In genomic region chr11:1844221-1845094, GRCh38 we compare ENCODE assay signal across 1 cellular context.
TF ChIP-seq lines count a peak whose summit lies in the region.

No MANE protein-coding gene starts in this region.

TF ChIP-seq in K562, 482 proteins besides CTCF, POLR2A, EP300 and RAD21 (continued from another document and continues in another):
- TF ChIP-seq IRF9 (tag; IDR thresholded peaks at IDR 0.05) (no peak), ZC3H4 (CRISPR knock-in tag; IDR thresholded peaks at IDR 0.05; ENCODE audit: borderline replicate concordance) (no peak), ZNF586 (CRISPR knock-in tag; conservative IDR thresholded peaks at IDR 0.05) (no peak), SETDB1 (IDR thresholded peaks at IDR 0.05; ENCODE audit: low read length) (no peak), ZBTB7A (IDR thresholded peaks at IDR 0.05; ENCODE audit: borderline replicate concordance, control insufficient read depth, low read depth, low read length) (no peak), CBX5 (IDR thresholded peaks at IDR 0.05; ENCODE audit: borderline replicate concordance, low read depth) (no peak), ZMIZ1 (IDR thresholded peaks at IDR 0.05; ENCODE audit: low read depth in 2 of 2, low read length in 2 of 2) (no peak), PURB (CRISPR knock-in tag; IDR thresholded peaks at IDR 0.05; ENCODE audit: low read depth) (no peak), RREB1 (CRISPR knock-in tag; IDR thresholded peaks at IDR 0.05) (no peak), DEAF1 (CRISPR knock-in tag; IDR thresholded peaks at IDR 0.05) (no peak), PCBP2 (IDR thresholded peaks at IDR 0.05; ENCODE audit: low read depth, low read length, poor library complexity, severe bottlenecking) (no peak), RFX7 (CRISPR knock-in tag; IDR thresholded peaks at IDR 0.05) (no peak), IFI16 (CRISPR knock-in tag; IDR thresholded peaks at IDR 0.05) (no peak), GTF2E2 (tag; IDR thresholded peaks at IDR 0.05) (no peak), SRSF1 (IDR thresholded peaks at IDR 0.05; ENCODE audit: low read depth, low read length) (no peak), VEZF1 (CRISPR knock-in tag; IDR thresholded peaks at IDR 0.05) (peak; percentile 79), ZNF124 (CRISPR knock-in tag; IDR thresholded peaks at IDR 0.05) (no peak), ILK (tag; IDR thresholded peaks at IDR 0.05; ENCODE audit: borderline replicate concordance, low read depth) (no peak), RBM25 (IDR thresholded peaks at IDR 0.05; ENCODE audit: low read depth, low read length, severe bottlenecking) (no peak), TCF7L2 (IDR thresholded peaks at IDR 0.05; ENCODE audit: low read depth, low read length) (no peak), ZC3H8 (IDR thresholded peaks at IDR 0.05) (no peak), JUND (IDR thresholded peaks at IDR 0.05; ENCODE audit: borderline replicate concordance, low read depth, low read length) (peak; percentile 53; the same call in 1 of the 2 replicates), JUND (tag; IDR thresholded peaks at IDR 0.05; ENCODE audit: borderline replicate concordance, low read depth, low read length) (peak; percentile 35; the same call in 2 of the 3 replicates), ETS1 (conservative IDR thresholded peaks at IDR 0.05; ENCODE audit: control insufficient read depth, low read depth, low read length) (no peak), HNRNPL (IDR thresholded peaks at IDR 0.05; ENCODE audit: low read depth, low read length) (no peak), TCF3 (CRISPR knock-in tag; IDR thresholded peaks at IDR 0.05) (peak; percentile 90), ETV6 (IDR thresholded peaks at IDR 0.05; ENCODE audit: borderline replicate concordance in 1 of 2, low read depth in 2 of 2, low read length in 1 of 2) (peak in 1 of 2 experiments; percentile 53; a peak in 1 of 4 replicates), ETV6 (CRISPR knock-in tag; IDR thresholded peaks at IDR 0.05; ENCODE audit: borderline replicate concordance) (no peak), PPARD (CRISPR knock-in tag; IDR thresholded peaks at IDR 0.05) (no peak), ZNF3 (CRISPR knock-in tag; IDR thresholded peaks at IDR 0.05) (no peak), MXI1 (IDR thresholded peaks at IDR 0.05; ENCODE audit: low read depth, low read length) (no peak), RBM17 (IDR thresholded peaks at IDR 0.05; ENCODE audit: borderline replicate concordance, low read depth, low read length) (no peak), HNRNPK (IDR thresholded peaks at IDR 0.05; ENCODE audit: low read depth, low read length, poor library complexity, severe bottlenecking) (no peak), EP400 (IDR thresholded peaks at IDR 0.05) (no peak), AFF4 (CRISPR knock-in tag; IDR thresholded peaks at IDR 0.05) (no peak), KDM4B (IDR thresholded peaks at IDR 0.05; ENCODE audit: borderline replicate concordance in 2 of 2, low read depth in 1 of 2) (no peak), ZSCAN29 (IDR thresholded peaks at IDR 0.05) (no peak), CCAR2 (IDR thresholded peaks at IDR 0.05; ENCODE audit: low read depth, low read length) (no peak), SOX6 (IDR thresholded peaks at IDR 0.05) (peak; percentile 69; the same call in 1 of the 2 replicates), HNRNPLL (IDR thresholded peaks at IDR 0.05; ENCODE audit: low read depth, low read length, poor library complexity, severe bottlenecking) (no peak), TAF9B (IDR thresholded peaks at IDR 0.05; ENCODE audit: partially characterized antibody) (no peak), FOXA1 (IDR thresholded peaks at IDR 0.05; ENCODE audit: borderline replicate concordance) (no peak), E2F6 (IDR thresholded peaks at IDR 0.05; ENCODE audit: borderline replicate concordance in 1 of 2, extremely low read depth in 1 of 2, insufficient read depth in 1 of 2, insufficient read length in 1 of 2, low read depth in 1 of 2, low read length in 1 of 2, poor library complexity in 1 of 2, severe bottlenecking in 1 of 2) (peak in 1 of 2 experiments; percentile 10)
